11 cellular contexts compared by ENCODE assay signal in genomic region chr5:39520232-39520572, GRCh38.
A peak's percentile ranks its signal among the peaks of the same experiment; 100 is the strongest.
DNase-seq lines count a peak whose midpoint lies in the region; ATAC-seq and TF ChIP-seq lines count a peak whose summit lies in the region.
"Had no signal": no experiment of that assay in that cellular context is flagged by ENCODE, and none has a peak within 500 bp of the region (broad histone marks: within the 10 kb centered on the region; RNA-seq: fewer than 3 reads in every experiment).

No MANE protein-coding gene starts in this region.

- TF ChIP-seq CTCF in OCI-LY7 (conservative IDR thresholded peaks at IDR 0.05; ENCODE audit: low read length), result no peak
- no peak for TF ChIP-seq CTCF in CD4-positive, alpha-beta T cell (IDR thresholded peaks at IDR 0.05)

- no peaks in the 10 kb centered on the region for H3K9me3 Mint-ChIP-seq in CD4-positive, alpha-beta T cell
- H3K9me3 Mint-ChIP-seq: activated T-helper 2 cell treated with anti-CD3 and anti-CD28 coated beads, Interferon-gamma antibody, Interleukin-2, Interleukin-4, amounts not matched to agents 10 μg/mL and 5 μg/mL and 100 μg/mL, durations not matched to agents 14 hours and 24 hours and 36 hours had no signal

- H3K4me3 Mint-ChIP-seq in CD4-positive, alpha-beta T cell, result no peak overlapping the region

- H3K27ac Mint-ChIP-seq in CD4-positive, alpha-beta T cell, result no peak overlapping the region
- H3K27ac Mint-ChIP-seq: activated T-helper 2 cell treated with anti-CD3 and anti-CD28 coated beads, Interferon-gamma antibody, Interleukin-2, Interleukin-4, amounts not matched to agents 10 μg/mL and 5 μg/mL and 100 μg/mL, durations not matched to agents 14 hours and 24 hours and 36 hours had no signal

- no peaks in the 10 kb centered on the region for H3K36me3 Mint-ChIP-seq in CD4-positive, alpha-beta T cell (ENCODE audit: low read depth)

- no peaks in the 10 kb centered on the region for H3K27me3 ChIP-seq in muscle layer of colon (ENCODE audit: control insufficient read depth in 1 of 2, insufficient read depth in 2 of 2, low read length in 2 of 2)
- H3K27me3 ChIP-seq in CD4-positive, alpha-beta T cell (ENCODE audit: control insufficient read depth, insufficient read depth, low read length), result peaks cover 5% of the 10 kb centered on the region

- no peaks in the 10 kb centered on the region for H3K9me3 ChIP-seq in muscle layer of colon (ENCODE audit: low read length)
- no peaks in the 10 kb centered on the region for H3K9me3 ChIP-seq in OCI-LY7 (ENCODE audit: low read length)
- H3K9me3 ChIP-seq in CD4-positive, alpha-beta T cell (ENCODE audit: control insufficient read depth, low read length), result no peaks in the 10 kb centered on the region

- H3K4me2 ChIP-seq in OCI-LY7 (ENCODE audit: low read length), result no peak overlapping the region

- no peak overlapping the region for H2AFZ ChIP-seq in OCI-LY7 (ENCODE audit: low read length)

- POLR2A ChIA-PET in OCI-LY7 (lab: Charles Lee), result no interaction called here
- POLR2A ChIA-PET in CD4-positive, alpha-beta T cell (lab: Charles Lee), result no interaction called here

- H3K9me2 ChIP-seq in OCI-LY7 (ENCODE audit: insufficient read depth, low read length), result no peaks in the 10 kb centered on the region

- CTCF ChIA-PET in OCI-LY7 (lab: Charles Lee; ENCODE audit: unreplicated experiment), result no interaction called here
- CTCF ChIA-PET in CD4-positive, alpha-beta T cell (lab: Charles Lee), result no interaction called here

- intact Hi-C loops in OCI-LY7 (cut with micrococcal nuclease; ENCODE audit: unreplicated experiment), result no loop called here
- intact Hi-C loops in CD4-positive, alpha-beta T cell (cut with DNase I, micrococcal nuclease), result no loop called here

- no peaks in the 10 kb centered on the region for H3K36me3 ChIP-seq in muscle layer of colon (ENCODE audit: insufficient read depth, low read length)
- no peaks in the 10 kb centered on the region for H3K36me3 ChIP-seq in OCI-LY7 (ENCODE audit: insufficient read depth, low read length)

- no TSS peak for BruUV-seq in OCI-LY7 (replicated peaks; lab: Mats Ljungman, UMichigan)

- peaks cover 26% of the 10 kb centered on the region for H3K4me1 ChIP-seq in muscle layer of colon (ENCODE audit: insufficient read depth, low read length)
- H3K4me1 ChIP-seq in OCI-LY7 (ENCODE audit: insufficient read depth, low read length, poor library complexity, severe bottlenecking), result no peaks in the 10 kb centered on the region

- H3K4me1 Mint-ChIP-seq in CD4-positive, alpha-beta T cell (ENCODE audit: low read depth), result no peaks in the 10 kb centered on the region

- no peaks in the 10 kb centered on the region for H3K79me2 ChIP-seq in OCI-LY7 (ENCODE audit: insufficient read depth, low read depth, low read length)

- no peak overlapping the region for H3K4me3 ChIP-seq in muscle layer of colon (ENCODE audit: low read depth in 1 of 2, low read length in 2 of 2)
- no peak overlapping the region for H3K4me3 ChIP-seq in OCI-LY7 (ENCODE audit: low read depth, low read length, poor library complexity, severe bottlenecking)

- DNase-seq in A172 (ENCODE audit: low spot score), result peak; percentile 80
- peak; percentile 88 for DNase-seq in M059J (ENCODE audit: low read depth)
- peak; percentile 96 to 97 for DNase-seq in dermis microvascular lymphatic vessel endothelial cell (ENCODE audit: low read depth in 2 of 2)
- DNase-seq in OCI-LY7 (ENCODE audit: low spot score), result no peak
- no peak for DNase-seq in NCI-H345 (lab: John Stamatoyannopoulos, UW)
- DNase-seq in left lobe of liver (ENCODE audit: low spot score), result no peak
- DNase-seq in CD4-positive, alpha-beta T cell, result no peak
- DNase-seq: NCI-H1092, occipital lobe had no signal

- no peak overlapping the region for H3K9ac ChIP-seq in muscle layer of colon (ENCODE audit: low read length)

- H3K27me3 Mint-ChIP-seq in CD4-positive, alpha-beta T cell, result peaks cover 21% of the 10 kb centered on the region

- ATAC-seq in left lobe of liver, result no peak
- ATAC-seq in CD4-positive, alpha-beta T cell (ENCODE audit: poor library complexity), result no peak

- H3K27ac ChIP-seq in muscle layer of colon (ENCODE audit: low read depth, low read length) (peak overlapping the region; percentile 54), OCI-LY7 (ENCODE audit: low read depth, low read length, poor library complexity, severe bottlenecking) (no peak overlapping the region)
- no peak overlapping the region for H3K27ac ChIP-seq in CD4-positive, alpha-beta T cell (ENCODE audit: low read depth, low read length)

- no peaks in the 10 kb centered on the region for H4K20me1 ChIP-seq in OCI-LY7 (ENCODE audit: insufficient read depth, low read length)

Comparison
In these comparisons a context has a peak if more than half of its experiments do, and no peak if none do; other contexts are left out.
1. DNase-seq: peak in A172 (single experiment), M059J (single experiment) and dermis microvascular lymphatic vessel endothelial cell (2 of 2); none in OCI-LY7 (single experiment), NCI-H345 (single experiment), left lobe of liver (single experiment) and CD4-positive, alpha-beta T cell (0 of 10).